In genomic region chr5:132896685-132897084, GRCh38 we compare ENCODE assay signal across 17 cellular contexts. TPM values are rescaled to one million over a fixed set of nuclear protein-coding genes. Genes with fewer than 3 reads are reported as not detected.
A peak's percentile ranks its signal among the peaks of the same experiment; 100 is the strongest.
DNase-seq lines count a peak whose midpoint lies in the region; ATAC-seq, FAIRE-seq and TF ChIP-seq lines count a peak whose summit lies in the region.
"Had no signal": no experiment of that assay in that cellular context is flagged by ENCODE, and none has a peak within 500 bp of the region (broad histone marks: within the 10 kb centered on the region; RNA-seq: fewer than 3 reads in every experiment).

No MANE protein-coding gene starts in this region.

- no peak for TF ChIP-seq POLR2A in HepG2 (IDR thresholded peaks at IDR 0.05; ENCODE audit: insufficient read depth in 1 of 2, low read depth in 2 of 2, low read length in 2 of 2)

- DNase-seq in activated CD4-positive, alpha-beta T cell treated with anti-CD3 and anti-CD28 coated beads, Interleukin-2, amount 10 ng/mL, durations not matched to agents 7 days and 5 days: peak; percentile 11
- no peak for DNase-seq in activated CD4-positive, alpha-beta T cell treated with anti-CD3 and anti-CD28 coated beads for 4 hours
- DNase-seq in GM20000 (ENCODE audit: low spot score) (peak; percentile 16), HepG2 (ENCODE audit: low spot score) (no peak), NCI-H1436 (lab: John Stamatoyannopoulos, UW) (no peak), left lung (no peak), hypothalamus (lab: John Stamatoyannopoulos, UW) (no peak)
- no peak for DNase-seq in activated T-helper 2 cell treated with anti-CD3 and anti-CD28 coated beads, Interferon-gamma antibody, Interleukin-2, Interleukin-4, amounts not matched to agents 10 μg/mL and 5 μg/mL and 100 μg/mL, durations not matched to agents 14 hours and 24 hours and 36 hours (ENCODE audit: low spot score)
- DNase-seq: foreskin keratinocyte, NCI-H2107, NCI-H774, Peyer's patch, stomach had no signal

- TF ChIP-seq CTCF in GM20000 (IDR thresholded peaks at IDR 0.05; ENCODE audit: extremely low read depth, missing control alignments) (no peak), HepG2 (CRISPR knock-in tag; IDR thresholded peaks at IDR 0.05) (no peak), left lung (IDR thresholded peaks at IDR 0.05) (no peak)

- no peak for FAIRE-seq in HepG2 (lab: Jason Lieb, UNC)

- H2AFZ ChIP-seq in HepG2 (ENCODE audit: low read length): no peak overlapping the region

- H3K79me2 ChIP-seq in HepG2 (ENCODE audit: insufficient read depth, low read length): no peaks in the 10 kb centered on the region

- WGBS in HepG2 (ENCODE audit: low lambda C conversion rate): 95% methylated on average over 7 of the region's 7 CpGs

- H3K4me2 ChIP-seq in HepG2 (ENCODE audit: low read depth, low read length): no peak overlapping the region

- TF ChIP-seq EP300 in HepG2 (IDR thresholded peaks at IDR 0.05; ENCODE audit: low read depth in 2 of 2, low read length in 2 of 2) (no peak), HepG2 (CRISPR knock-in tag; IDR thresholded peaks at IDR 0.05; ENCODE audit: borderline replicate concordance) (no peak)

- H3K27me3 Mint-ChIP-seq in activated CD4-positive, alpha-beta T cell treated with anti-CD3 and anti-CD28 coated beads, Interleukin-2, amount 10 ng/mL, durations not matched to agents 7 days and 5 days: no peaks in the 10 kb centered on the region
- no peaks in the 10 kb centered on the region for H3K27me3 Mint-ChIP-seq in activated T-helper 2 cell treated with anti-CD3 and anti-CD28 coated beads, Interferon-gamma antibody, Interleukin-2, Interleukin-4, amounts not matched to agents 10 μg/mL and 5 μg/mL and 100 μg/mL, durations not matched to agents 14 hours and 24 hours and 36 hours (ENCODE audit: low read depth)
- H3K27me3 Mint-ChIP-seq: central memory CD8-positive, alpha-beta T cell had no signal

- TSS peak; percentile 37 for BruUV-seq in HepG2 (replicated peaks; lab: Mats Ljungman, UMichigan)

- ATAC-seq in HepG2 (no peak; the same call in 2 of the 3 replicates), left lung (no peak)
- ATAC-seq: foreskin keratinocyte had no signal

- no peaks in the 10 kb centered on the region for H3K9me3 Mint-ChIP-seq in activated CD4-positive, alpha-beta T cell treated with anti-CD3 and anti-CD28 coated beads, Interleukin-2, amount 10 ng/mL, durations not matched to agents 7 days and 5 days
- H3K9me3 Mint-ChIP-seq in activated T-helper 2 cell treated with anti-CD3 and anti-CD28 coated beads, Interferon-gamma antibody, Interleukin-2, Interleukin-4, amounts not matched to agents 10 μg/mL and 5 μg/mL and 100 μg/mL, durations not matched to agents 14 hours and 24 hours and 36 hours: no peaks in the 10 kb centered on the region
- H3K9me3 Mint-ChIP-seq: CD14-positive monocyte; central memory CD8-positive, alpha-beta T cell; nephron had no signal

- intact Hi-C loops in activated T-helper 2 cell treated with anti-CD3 and anti-CD28 coated beads, Interferon-gamma antibody, Interleukin-2, Interleukin-4, amounts not matched to agents 10 μg/mL and 5 μg/mL and 100 μg/mL, durations not matched to agents 14 hours and 24 hours and 36 hours (cut with micrococcal nuclease): no loop called here
- intact Hi-C loops in HepG2 (cut with micrococcal nuclease; ENCODE audit: unreplicated experiment) (no loop called here), left lung (cut with DNase I) (no loop called here)

- H3K4me1 ChIP-seq in HepG2 (ENCODE audit: insufficient read depth, low read length): no peaks in the 10 kb centered on the region
- H3K4me1 ChIP-seq in left lung: no peaks in the 10 kb centered on the region
- H3K4me1 ChIP-seq: foreskin keratinocyte, Peyer's patch had no signal

- peaks cover 14% of the 10 kb centered on the region for H3K4me1 Mint-ChIP-seq in activated CD4-positive, alpha-beta T cell treated with anti-CD3 and anti-CD28 coated beads, Interleukin-2, amount 10 ng/mL, durations not matched to agents 7 days and 5 days
- H3K4me1 Mint-ChIP-seq in activated T-helper 2 cell treated with anti-CD3 and anti-CD28 coated beads, Interferon-gamma antibody, Interleukin-2, Interleukin-4, amounts not matched to agents 10 μg/mL and 5 μg/mL and 100 μg/mL, durations not matched to agents 14 hours and 24 hours and 36 hours (ENCODE audit: low read depth): peaks cover 4% of the 10 kb centered on the region
- H3K4me1 Mint-ChIP-seq: CD14-positive monocyte, nephron had no signal

- H3K4me3 ChIP-seq in HepG2 (replicated peaks in 1 of 3; ENCODE audit: insufficient read depth in 1 of 3, low read depth in 2 of 3, low read length in 3 of 3) (no peak overlapping the region), left lung (no peak overlapping the region)
- H3K4me3 ChIP-seq: Peyer's patch, stomach had no signal

- no peak overlapping the region for H3K4me3 Mint-ChIP-seq in activated CD4-positive, alpha-beta T cell treated with anti-CD3 and anti-CD28 coated beads, Interleukin-2, amount 10 ng/mL, durations not matched to agents 7 days and 5 days
- no peak overlapping the region for H3K4me3 Mint-ChIP-seq in activated T-helper 2 cell treated with anti-CD3 and anti-CD28 coated beads, Interferon-gamma antibody, Interleukin-2, Interleukin-4, amounts not matched to agents 10 μg/mL and 5 μg/mL and 100 μg/mL, durations not matched to agents 14 hours and 24 hours and 36 hours (ENCODE audit: low read depth)
- H3K4me3 Mint-ChIP-seq: CD14-positive monocyte; central memory CD8-positive, alpha-beta T cell; nephron had no signal

- H3K27ac ChIP-seq in HepG2 (ENCODE audit: extremely low read length, insufficient read depth, low read length) (no peak overlapping the region), left lung (no peak overlapping the region)
- H3K27ac ChIP-seq: foreskin keratinocyte, Peyer's patch, stomach had no signal

- no peak overlapping the region for H3K9ac ChIP-seq in HepG2 (ENCODE audit: insufficient read depth, low read depth, low read length)

- TF ChIP-seq RAD21 in HepG2 (CRISPR knock-in tag; IDR thresholded peaks at IDR 0.05): no peak

- CTCF ChIA-PET in activated CD4-positive, alpha-beta T cell treated with anti-CD3 and anti-CD28 coated beads, Interleukin-2, amount 10 ng/mL, durations not matched to agents 7 days and 5 days (lab: Charles Lee): interaction anchor here (1.2 kb wide), 1 partner anchor 17 kb away, joined by 4 read pairs; no protein-coding TSS in a partner anchor
- CTCF ChIA-PET in HepG2 (lab: Yijun Ruan, JAX; ENCODE audit: low intra/inter-chr PET ratio, low total read pairs): no interaction called here

- H3K36me3 ChIP-seq in HepG2 (replicated peaks in 1 of 2; ENCODE audit: control insufficient read depth in 1 of 2, insufficient read depth in 2 of 2, low read length in 2 of 2) (peaks cover 18 to 80% of the 10 kb centered on the region in 2 experiments), left lung (peaks cover 0 to 90% of the 10 kb centered on the region in 2 donors)

- peak overlapping the region; percentile 70 for H3K27ac Mint-ChIP-seq in activated CD4-positive, alpha-beta T cell treated with anti-CD3 and anti-CD28 coated beads, Interleukin-2, amount 10 ng/mL, durations not matched to agents 7 days and 5 days
- H3K27ac Mint-ChIP-seq in activated T-helper 2 cell treated with anti-CD3 and anti-CD28 coated beads, Interferon-gamma antibody, Interleukin-2, Interleukin-4, amounts not matched to agents 10 μg/mL and 5 μg/mL and 100 μg/mL, durations not matched to agents 14 hours and 24 hours and 36 hours: peak overlapping the region; percentile 54
- H3K27ac Mint-ChIP-seq: nephron had no signal

- POLR2A ChIA-PET in activated CD4-positive, alpha-beta T cell treated with anti-CD3 and anti-CD28 coated beads, Interleukin-2, amount 10 ng/mL, durations not matched to agents 7 days and 5 days (lab: Charles Lee): no interaction called here
- POLR2A ChIA-PET in HepG2 (lab: Yijun Ruan, JAX): no interaction called here

- H3K9me3 ChIP-seq in HepG2 (ENCODE audit: low read length) (no peaks in the 10 kb centered on the region), left lung (no peaks in the 10 kb centered on the region)
- H3K9me3 ChIP-seq: Peyer's patch, stomach had no signal

- H3K36me3 Mint-ChIP-seq in activated CD4-positive, alpha-beta T cell treated with anti-CD3 and anti-CD28 coated beads, Interleukin-2, amount 10 ng/mL, durations not matched to agents 7 days and 5 days (ENCODE audit: low read depth): peaks cover 43% of the 10 kb centered on the region
- peaks cover 67% of the 10 kb centered on the region for H3K36me3 Mint-ChIP-seq in activated T-helper 2 cell treated with anti-CD3 and anti-CD28 coated beads, Interferon-gamma antibody, Interleukin-2, Interleukin-4, amounts not matched to agents 10 μg/mL and 5 μg/mL and 100 μg/mL, durations not matched to agents 14 hours and 24 hours and 36 hours (ENCODE audit: low read depth)

- in situ Hi-C loops in HepG2 (cut with HindIII; ENCODE audit: extremely low pct_ligation_motif_present, low pct_unique_long_range_greater_than_20kb): no loop called here

- H3K27me3 ChIP-seq in HepG2 (ENCODE audit: control insufficient read depth in 1 of 2, insufficient read depth in 2 of 2, low read length in 2 of 2) (no peaks in the 10 kb centered on the region), left lung (no peaks in the 10 kb centered on the region)
- H3K27me3 ChIP-seq: foreskin keratinocyte, Peyer's patch, stomach had no signal

- H4K20me1 ChIP-seq in HepG2 (ENCODE audit: insufficient read depth, low read length): no peaks in the 10 kb centered on the region

RNA-seq across cellular contexts. Expression of gene LEAP2, which starts 23.2 kb away (rescaled TPM):
- total RNA-seq in activated CD4-positive, alpha-beta T cell treated with anti-CD3 and anti-CD28 coated beads, Interleukin-2, amount 10 ng/mL, durations not matched to agents 7 days and 5 days: 1 to 10 TPM; 3.2 to 3.8 TPM
- total RNA-seq in activated T-helper 2 cell treated with anti-CD3 and anti-CD28 coated beads, Interferon-gamma antibody, Interleukin-2, Interleukin-4, amounts not matched to agents 10 μg/mL and 5 μg/mL and 100 μg/mL, durations not matched to agents 14 hours and 24 hours and 36 hours: 4.3 and 4.4 TPM in 2 replicates
- total RNA-seq in HepG2 (2016; rRNA removed; fragmentation: Illumina TruSeq; extraction: Trizol): 19.8 and 23.9 TPM in 2 replicates
- 31.9 and 33.8 TPM in 2 replicates for total RNA-seq in HepG2 (2016; cell fraction: cytosol; rRNA removed; fragmentation: Illumina TruSeq; extraction: Trizol; ENCODE audit: low read depth)
- total RNA-seq in HepG2 (2016; cell fraction: insoluble cytoplasmic fraction; rRNA removed; fragmentation: Illumina TruSeq; extraction: Trizol): 21.4 and 22.6 TPM in 2 replicates
- 22.4 and 23.2 TPM in 2 replicates for total RNA-seq in HepG2 (2016; cell fraction: membrane; rRNA removed; fragmentation: Illumina TruSeq; extraction: Trizol)
- 17.3 and 21.3 TPM in 2 replicates for total RNA-seq in HepG2 (2016; cell fraction: nucleus; rRNA removed; fragmentation: Illumina TruSeq; extraction: Trizol)
- polyA plus RNA-seq in HepG2 (2011; rRNA removed): 51.9 and 70.9 TPM in 2 replicates
- polyA plus RNA-seq in HepG2 (2011; cell fraction: cytosol; rRNA removed): 18.2 and 34.0 TPM in 2 replicates
- polyA plus RNA-seq in HepG2 (2011; cell fraction: nucleus; rRNA removed): 19.5 and 30.9 TPM in 2 replicates
- polyA plus RNA-seq in HepG2 (2012): 83.9 and 193 TPM in 2 replicates
- 9.5 and 10.5 TPM in 2 replicates for polyA plus RNA-seq in HepG2 (2016; cell fraction: cytosol; fragmentation: Illumina TruSeq; extraction: Trizol; ENCODE audit: low read depth)
- polyA plus RNA-seq in HepG2 (2016; cell fraction: insoluble cytoplasmic fraction; fragmentation: Illumina TruSeq; extraction: Trizol; ENCODE audit: low read depth): 12.1 and 12.5 TPM in 2 replicates
- 7.0 and 11.1 TPM in 2 replicates for polyA plus RNA-seq in HepG2 (2016; cell fraction: membrane; fragmentation: Illumina TruSeq; extraction: Trizol; ENCODE audit: low read depth)
- 19.5 and 23.5 TPM in 2 replicates for polyA plus RNA-seq in HepG2 (2016; cell fraction: nucleus; fragmentation: Illumina TruSeq; extraction: Trizol; ENCODE audit: insufficient read depth, low read depth)
- 3.2 and 62.6 TPM in 2 replicates for polyA minus RNA-seq in HepG2 (2011; rRNA and poly(A)+ RNA removed; ENCODE audit: low replicate concordance)
- 68.1 and 102 TPM in 2 replicates for polyA minus RNA-seq in HepG2 (2011; cell fraction: cytosol; rRNA and poly(A)+ RNA removed)
- polyA minus RNA-seq in HepG2 (2011; cell fraction: nucleus; rRNA and poly(A)+ RNA removed): 42.6 and 69.6 TPM in 2 replicates
- total RNA-seq in left lung: 1 to 10 TPM; 1.2 to 1.9 TPM

RNA-seq across cellular contexts. Expression of gene UQCRQ, which starts 30.2 kb away (rescaled TPM):
- total RNA-seq in activated CD4-positive, alpha-beta T cell treated with anti-CD3 and anti-CD28 coated beads, Interleukin-2, amount 10 ng/mL, durations not matched to agents 7 days and 5 days: 100 to 1,000 TPM; 304 to 328 TPM
- 400 and 412 TPM in 2 replicates for total RNA-seq in activated T-helper 2 cell treated with anti-CD3 and anti-CD28 coated beads, Interferon-gamma antibody, Interleukin-2, Interleukin-4, amounts not matched to agents 10 μg/mL and 5 μg/mL and 100 μg/mL, durations not matched to agents 14 hours and 24 hours and 36 hours
- 575 and 610 TPM in 2 replicates for total RNA-seq in HepG2 (2016; rRNA removed; fragmentation: Illumina TruSeq; extraction: Trizol)
- total RNA-seq in HepG2 (2016; cell fraction: cytosol; rRNA removed; fragmentation: Illumina TruSeq; extraction: Trizol; ENCODE audit: low read depth): 434 and 616 TPM in 2 replicates
- total RNA-seq in HepG2 (2016; cell fraction: insoluble cytoplasmic fraction; rRNA removed; fragmentation: Illumina TruSeq; extraction: Trizol): 541 and 719 TPM in 2 replicates
- 520 and 710 TPM in 2 replicates for total RNA-seq in HepG2 (2016; cell fraction: membrane; rRNA removed; fragmentation: Illumina TruSeq; extraction: Trizol)
- 214 and 220 TPM in 2 replicates for total RNA-seq in HepG2 (2016; cell fraction: nucleus; rRNA removed; fragmentation: Illumina TruSeq; extraction: Trizol)
- polyA plus RNA-seq in HepG2 (2011; rRNA removed): 237 and 257 TPM in 2 replicates
- 173 and 215 TPM in 2 replicates for polyA plus RNA-seq in HepG2 (2011; cell fraction: cytosol; rRNA removed)
- 111 and 145 TPM in 2 replicates for polyA plus RNA-seq in HepG2 (2011; cell fraction: nucleus; rRNA removed)
- polyA plus RNA-seq in HepG2 (2012): 221 and 310 TPM in 2 replicates
- polyA plus RNA-seq in HepG2 (2016; cell fraction: cytosol; fragmentation: Illumina TruSeq; extraction: Trizol; ENCODE audit: low read depth): 298 and 464 TPM in 2 replicates
- 393 and 430 TPM in 2 replicates for polyA plus RNA-seq in HepG2 (2016; cell fraction: insoluble cytoplasmic fraction; fragmentation: Illumina TruSeq; extraction: Trizol; ENCODE audit: low read depth)
- 329 and 431 TPM in 2 replicates for polyA plus RNA-seq in HepG2 (2016; cell fraction: membrane; fragmentation: Illumina TruSeq; extraction: Trizol; ENCODE audit: low read depth)
- polyA plus RNA-seq in HepG2 (2016; cell fraction: nucleus; fragmentation: Illumina TruSeq; extraction: Trizol; ENCODE audit: insufficient read depth, low read depth): 240 and 275 TPM in 2 replicates
- polyA minus RNA-seq in HepG2 (2011; rRNA and poly(A)+ RNA removed; ENCODE audit: low replicate concordance): 39.6 and 61.4 TPM in 2 replicates
- polyA minus RNA-seq in HepG2 (2011; cell fraction: cytosol; rRNA and poly(A)+ RNA removed): 26.8 and 32.8 TPM in 2 replicates
- 52.9 and 60.8 TPM in 2 replicates for polyA minus RNA-seq in HepG2 (2011; cell fraction: nucleus; rRNA and poly(A)+ RNA removed)
- 100 to 1,000 TPM; 386 to 507 TPM for total RNA-seq in left lung

RNA-seq across cellular contexts. Expression of gene GDF9, which starts 30.4 kb away (rescaled TPM):
- under 1 TPM; 0.87 to 0.89 TPM for total RNA-seq in activated CD4-positive, alpha-beta T cell treated with anti-CD3 and anti-CD28 coated beads, Interleukin-2, amount 10 ng/mL, durations not matched to agents 7 days and 5 days
- total RNA-seq in activated T-helper 2 cell treated with anti-CD3 and anti-CD28 coated beads, Interferon-gamma antibody, Interleukin-2, Interleukin-4, amounts not matched to agents 10 μg/mL and 5 μg/mL and 100 μg/mL, durations not matched to agents 14 hours and 24 hours and 36 hours: 0.11 TPM in 1 of 2 replicates, not detected in the other
- total RNA-seq in HepG2 (2016; rRNA removed; fragmentation: Illumina TruSeq; extraction: Trizol) (0.07 and 0.38 TPM in 2 replicates), left lung (under 1 TPM; 0.26 to 0.39 TPM)
- 0.20 and 0.71 TPM in 2 replicates for total RNA-seq in HepG2 (2016; cell fraction: cytosol; rRNA removed; fragmentation: Illumina TruSeq; extraction: Trizol; ENCODE audit: low read depth)
- 0.15 and 0.49 TPM in 2 replicates for total RNA-seq in HepG2 (2016; cell fraction: insoluble cytoplasmic fraction; rRNA removed; fragmentation: Illumina TruSeq; extraction: Trizol)
- 0.46 and 0.55 TPM in 2 replicates for total RNA-seq in HepG2 (2016; cell fraction: membrane; rRNA removed; fragmentation: Illumina TruSeq; extraction: Trizol)
- total RNA-seq in HepG2 (2016; cell fraction: nucleus; rRNA removed; fragmentation: Illumina TruSeq; extraction: Trizol): 0.60 and 0.65 TPM in 2 replicates
- polyA plus RNA-seq in HepG2 (2011; rRNA removed): 0.33 and 0.50 TPM in 2 replicates
- polyA plus RNA-seq in HepG2 (2011; cell fraction: cytosol; rRNA removed): 0.09 and 0.24 TPM in 2 replicates
- polyA plus RNA-seq in HepG2 (2011; cell fraction: nucleus; rRNA removed): 0.51 and 0.68 TPM in 2 replicates
- 0.16 and 0.20 TPM in 2 replicates for polyA plus RNA-seq in HepG2 (2012)
- polyA plus RNA-seq in HepG2 (2016; cell fraction: cytosol; fragmentation: Illumina TruSeq; extraction: Trizol; ENCODE audit: low read depth): 0.07 and 0.37 TPM in 2 replicates
- polyA plus RNA-seq in HepG2 (2016; cell fraction: insoluble cytoplasmic fraction; fragmentation: Illumina TruSeq; extraction: Trizol; ENCODE audit: low read depth): 0.21 and 0.23 TPM in 2 replicates
- polyA plus RNA-seq in HepG2 (2016; cell fraction: membrane; fragmentation: Illumina TruSeq; extraction: Trizol; ENCODE audit: low read depth): 0.21 and 0.26 TPM in 2 replicates
- polyA plus RNA-seq in HepG2 (2016; cell fraction: nucleus; fragmentation: Illumina TruSeq; extraction: Trizol; ENCODE audit: insufficient read depth, low read depth): 0.92 and 1.0 TPM in 2 replicates
- 0.21 and 0.84 TPM in 2 replicates for polyA minus RNA-seq in HepG2 (2011; rRNA and poly(A)+ RNA removed; ENCODE audit: low replicate concordance)
- not detected in 2 replicates for polyA minus RNA-seq in HepG2 (2011; cell fraction: cytosol; rRNA and poly(A)+ RNA removed)
- polyA minus RNA-seq in HepG2 (2011; cell fraction: nucleus; rRNA and poly(A)+ RNA removed): 0.64 and 2.0 TPM in 2 replicates
- total RNA-seq: lung microvascular endothelial cell had no signal
- polyA plus RNA-seq: CD14-positive monocyte had no signal

Comparison
In these comparisons a context has a peak if more than half of its experiments do, and no peak if none do; other contexts are left out.
1. DNase-seq: peak in activated CD4-positive, alpha-beta T cell treated with anti-CD3 and anti-CD28 coated beads, Interleukin-2, amount 10 ng/mL, durations not matched to agents 7 days and 5 days (single experiment) and GM20000 (single experiment); none in activated CD4-positive, alpha-beta T cell treated with anti-CD3 and anti-CD28 coated beads for 4 hours (0 of 2), activated T-helper 2 cell treated with anti-CD3 and anti-CD28 coated beads, Interferon-gamma antibody, Interleukin-2, Interleukin-4, amounts not matched to agents 10 μg/mL and 5 μg/mL and 100 μg/mL, durations not matched to agents 14 hours and 24 hours and 36 hours (single experiment), HepG2 (single experiment), NCI-H1436 (single experiment), left lung (0 of 2) and hypothalamus (0 of 51).